ENCODE assay signal across 27 cellular contexts in the genomic region with DNA sequence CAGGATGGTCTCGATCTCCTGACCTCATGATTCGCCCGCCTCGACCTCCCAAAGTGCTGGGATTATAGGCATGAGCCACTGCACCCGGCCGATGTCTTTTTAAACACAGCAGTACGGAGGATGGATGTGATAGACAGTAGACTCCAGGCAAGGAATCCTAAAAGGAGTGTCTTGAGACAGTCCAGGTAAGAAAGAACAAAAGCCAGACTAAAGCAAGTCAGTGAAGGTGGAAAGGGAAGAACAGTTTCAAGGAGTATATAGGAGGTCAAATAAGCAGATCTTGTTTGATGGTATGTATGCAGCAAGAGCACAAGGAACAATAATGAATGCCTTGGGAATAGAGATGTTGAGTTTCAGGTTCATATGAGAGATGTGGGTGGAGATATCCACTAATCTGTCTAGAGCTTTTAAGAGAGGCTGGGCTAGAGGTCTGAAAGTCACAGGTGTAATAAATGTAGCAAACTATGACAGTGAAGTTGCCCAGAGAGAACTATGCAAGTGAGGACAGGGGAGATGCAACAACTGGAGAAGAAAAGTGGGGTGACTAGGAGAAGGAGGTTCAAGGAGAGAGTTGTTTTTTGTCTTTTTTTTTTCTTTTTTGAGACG. TPM values are rescaled to one million over a fixed set of nuclear protein-coding genes. Genes with fewer than 3 reads are reported as not detected.
A peak's percentile ranks its signal among the peaks of the same experiment; 100 is the strongest.
DNase-seq lines count a peak whose midpoint lies in the region; ATAC-seq, FAIRE-seq and TF ChIP-seq lines count a peak whose summit lies in the region.
"Had no signal": no experiment of that assay in that cellular context is flagged by ENCODE, and none has a peak within 500 bp of the region (broad histone marks: within the 10 kb centered on the region; RNA-seq: fewer than 3 reads in every experiment).

No MANE protein-coding gene starts in this region.

- DNase-seq in activated CD8-positive, alpha-beta memory T cell treated with anti-CD3 and anti-CD28 coated beads, Interleukin-2, amount 10 ng/mL, durations not matched to agents 7 days and 5 days: no peak
- DNase-seq in activated CD8-positive, alpha-beta memory T cell treated with anti-CD3 and anti-CD28 coated beads for 24 hours: no peak
- DNase-seq in CD4-positive, alpha-beta T cell: no peak
- DNase-seq in WTC11 (ENCODE audit: low spot score) (no peak), SW480 (ENCODE audit: low spot score) (no peak), dedifferentiated amniotic fluid mesenchymal stem cell (ENCODE audit: extremely low spot score) (no peak), GM12892 (ENCODE audit: insufficient read length) (no peak)
- DNase-seq in naive thymus-derived CD4-positive, alpha-beta T cell: no peak
- DNase-seq: activated CD4-positive, alpha-beta T cell treated with anti-CD3 and anti-CD28 coated beads, Interleukin-2, amount 50 U/mL, for 1 hour; activated CD8-positive, alpha-beta memory T cell treated with anti-CD3 and anti-CD28 coated beads, Interleukin-2, amount 50 U/mL, for 4 hours; activated naive CD4-positive, alpha-beta T cell; BE2C; COR-L47; cortex of kidney; DND-41; H7; hippocampal formation; mesenchymal stem cell; NCI-H1048; NCI-H1694 treated with DMSO at 0.1 percent for 48 hours; SK-N-SH; stimulated activated CD8-positive, alpha-beta memory T cell treated with anti-CD3 and anti-CD28 coated beads, Interleukin-4, amount 100 ng/mL, for 48 hours; T1000; trophoblast cell; WERI-Rb-1 had no signal

- TF ChIP-seq POLR2A in GM12892 (IDR thresholded peaks at IDR 0.05; ENCODE audit: low read depth, low read length): no peak

- no peak for TF ChIP-seq CTCF in CD4-positive, alpha-beta T cell (IDR thresholded peaks at IDR 0.05)
- no peak for TF ChIP-seq CTCF in WTC11 (IDR thresholded peaks at IDR 0.05)

- H3K27ac ChIP-seq in CD4-positive, alpha-beta T cell (ENCODE audit: low read depth, low read length): no peak overlapping the region
- no peak overlapping the region for H3K27ac ChIP-seq in naive thymus-derived CD4-positive, alpha-beta T cell (ENCODE audit: low read depth, low read length)
- H3K27ac ChIP-seq: ovary, WERI-Rb-1 had no signal

- peaks cover 0 to 54% (median 4%) of the 10 kb centered on the region in 3 experiments for H3K36me3 ChIP-seq in naive thymus-derived CD4-positive, alpha-beta T cell (ENCODE audit: control insufficient read depth in 2 of 3, insufficient read depth in 3 of 3, low read length in 3 of 3)
- H3K36me3 ChIP-seq: ovary had no signal

- H3K4me3 Mint-ChIP-seq in activated CD8-positive, alpha-beta memory T cell treated with anti-CD3 and anti-CD28 coated beads, Interleukin-2, amount 10 ng/mL, durations not matched to agents 7 days and 5 days: no peak overlapping the region
- peak overlapping the region; percentile 71 for H3K4me3 Mint-ChIP-seq in CD4-positive, alpha-beta T cell
- no peak overlapping the region for H3K4me3 Mint-ChIP-seq in WTC11
- H3K4me3 Mint-ChIP-seq in naive thymus-derived CD4-positive, alpha-beta T cell: peak overlapping the region in 6 of 10 donors; percentile 5 to 49 (median 33)

- intact Hi-C loops in CD4-positive, alpha-beta T cell (cut with DNase I, micrococcal nuclease): no loop called here
- intact Hi-C loops in naive thymus-derived CD4-positive, alpha-beta T cell (cut with micrococcal nuclease): no loop called here

- POLR2A ChIA-PET in CD4-positive, alpha-beta T cell (lab: Charles Lee): no interaction called here
- POLR2A ChIA-PET in WTC11 (lab: Charles Lee): interaction anchor here (0.6 kb wide), 1 partner anchor 269 kb away, joined by 3 read pairs; no protein-coding TSS in a partner anchor
- POLR2A ChIA-PET in naive thymus-derived CD4-positive, alpha-beta T cell (lab: Charles Lee): no interaction called here

- H3K27ac Mint-ChIP-seq in activated CD8-positive, alpha-beta memory T cell treated with anti-CD3 and anti-CD28 coated beads, Interleukin-2, amount 10 ng/mL, durations not matched to agents 7 days and 5 days: peak overlapping the region; percentile 37
- H3K27ac Mint-ChIP-seq in CD4-positive, alpha-beta T cell: peak overlapping the region; percentile 18
- peak overlapping the region; percentile 47; the same call in 1 of the 2 replicates for H3K27ac Mint-ChIP-seq in WTC11
- H3K27ac Mint-ChIP-seq in naive thymus-derived CD4-positive, alpha-beta T cell: peak overlapping the region in 8 of 9 donors; percentile 1 to 87 (median 50)

- H3K36me3 Mint-ChIP-seq in activated CD8-positive, alpha-beta memory T cell treated with anti-CD3 and anti-CD28 coated beads, Interleukin-2, amount 10 ng/mL, durations not matched to agents 7 days and 5 days: peaks cover 34% of the 10 kb centered on the region
- peaks cover 71% of the 10 kb centered on the region for H3K36me3 Mint-ChIP-seq in CD4-positive, alpha-beta T cell (ENCODE audit: low read depth)
- H3K36me3 Mint-ChIP-seq in WTC11: peaks cover 32% of the 10 kb centered on the region
- H3K36me3 Mint-ChIP-seq in naive thymus-derived CD4-positive, alpha-beta T cell: peaks cover 8 to 24% (median 15%) of the 10 kb centered on the region in 5 donors

- H3K4me3 ChIP-seq in naive thymus-derived CD4-positive, alpha-beta T cell (ENCODE audit: low read length): no peak overlapping the region
- H3K4me3 ChIP-seq: ovary had no signal

- no peak for FAIRE-seq in GM12892 (lab: Jason Lieb, UNC)
- FAIRE-seq: frontal cortex had no signal

- CTCF ChIA-PET in activated CD8-positive, alpha-beta memory T cell treated with anti-CD3 and anti-CD28 coated beads, Interleukin-2, amount 10 ng/mL, durations not matched to agents 7 days and 5 days (lab: Charles Lee): no interaction called here
- CTCF ChIA-PET in CD4-positive, alpha-beta T cell (lab: Charles Lee): no interaction called here
- CTCF ChIA-PET in WTC11 (lab: Charles Lee): interaction anchor here (0.8 kb wide), 1 partner anchor 38 kb away, joined by 4 read pairs; no protein-coding TSS in a partner anchor
- CTCF ChIA-PET in naive thymus-derived CD4-positive, alpha-beta T cell (lab: Charles Lee): no interaction called here

- no peaks in the 10 kb centered on the region for H3K9me3 ChIP-seq in CD4-positive, alpha-beta T cell (ENCODE audit: control insufficient read depth, low read length)
- H3K9me3 ChIP-seq in naive thymus-derived CD4-positive, alpha-beta T cell (ENCODE audit: control insufficient read depth in 2 of 3, low read length in 3 of 3): no peaks in the 10 kb centered on the region
- H3K9me3 ChIP-seq: BE2C, ovary, SK-N-SH had no signal

- no peaks in the 10 kb centered on the region for H3K27me3 Mint-ChIP-seq in activated CD8-positive, alpha-beta memory T cell treated with anti-CD3 and anti-CD28 coated beads, Interleukin-2, amount 10 ng/mL, durations not matched to agents 7 days and 5 days
- no peaks in the 10 kb centered on the region for H3K27me3 Mint-ChIP-seq in CD4-positive, alpha-beta T cell
- no peaks in the 10 kb centered on the region; the same call in 1 of the 2 replicates for H3K27me3 Mint-ChIP-seq in WTC11 (ENCODE audit: low read depth)
- H3K27me3 Mint-ChIP-seq in naive thymus-derived CD4-positive, alpha-beta T cell: peaks cover 0 to 4% (median 0%) of the 10 kb centered on the region in 5 donors

- peaks cover 4 to 12% of the 10 kb centered on the region in 2 donors for H3K4me1 ChIP-seq in naive thymus-derived CD4-positive, alpha-beta T cell (ENCODE audit: control insufficient read depth in 2 of 2, insufficient read depth in 2 of 2, low read length in 2 of 2)
- H3K4me1 ChIP-seq: BE2C had no signal

- no peaks in the 10 kb centered on the region for H3K9me3 Mint-ChIP-seq in activated CD8-positive, alpha-beta memory T cell treated with anti-CD3 and anti-CD28 coated beads, Interleukin-2, amount 10 ng/mL, durations not matched to agents 7 days and 5 days (ENCODE audit: low read depth)
- H3K9me3 Mint-ChIP-seq in CD4-positive, alpha-beta T cell: no peaks in the 10 kb centered on the region
- H3K9me3 Mint-ChIP-seq in WTC11: no peaks in the 10 kb centered on the region
- peaks cover 0 to 5% (median 0%) of the 10 kb centered on the region in 11 donors for H3K9me3 Mint-ChIP-seq in naive thymus-derived CD4-positive, alpha-beta T cell

- no peak for ATAC-seq in activated CD8-positive, alpha-beta memory T cell treated with anti-CD3 and anti-CD28 coated beads, Interleukin-2, amount 10 ng/mL, durations not matched to agents 7 days and 5 days
- ATAC-seq in CD4-positive, alpha-beta T cell (ENCODE audit: poor library complexity): no peak
- ATAC-seq in WTC11: no peak
- ATAC-seq in naive thymus-derived CD4-positive, alpha-beta T cell: no peak

- peaks cover 33% of the 10 kb centered on the region for H3K4me1 Mint-ChIP-seq in activated CD8-positive, alpha-beta memory T cell treated with anti-CD3 and anti-CD28 coated beads, Interleukin-2, amount 10 ng/mL, durations not matched to agents 7 days and 5 days
- peaks cover 41% of the 10 kb centered on the region for H3K4me1 Mint-ChIP-seq in CD4-positive, alpha-beta T cell (ENCODE audit: low read depth)
- peaks cover 4% of the 10 kb centered on the region; the same call in 1 of the 2 replicates for H3K4me1 Mint-ChIP-seq in WTC11
- H3K4me1 Mint-ChIP-seq in naive thymus-derived CD4-positive, alpha-beta T cell: peaks cover 20 to 56% (median 37%) of the 10 kb centered on the region in 7 donors

- no peaks in the 10 kb centered on the region for H3K27me3 ChIP-seq in CD4-positive, alpha-beta T cell (ENCODE audit: control insufficient read depth, insufficient read depth, low read length)
- H3K27me3 ChIP-seq in naive thymus-derived CD4-positive, alpha-beta T cell (ENCODE audit: control insufficient read depth in 2 of 2, insufficient read depth in 2 of 2, low read length in 2 of 2): no peaks in the 10 kb centered on the region
- H3K27me3 ChIP-seq: BE2C, ovary had no signal

TF ChIP-seq in WTC11, 78 proteins besides CTCF, POLR2A, EP300 and RAD21 (continues in another document):
- TF ChIP-seq TEAD1 (CRISPR knock-in tag; IDR thresholded peaks at IDR 0.05) (no peak), FOXP1 (CRISPR knock-in tag; IDR thresholded peaks at IDR 0.05; ENCODE audit: borderline replicate concordance) (no peak)

RNA-seq across cellular contexts. Expression of gene TUBD1, which starts 4.5 kb away (rescaled TPM):
- 10 to 100 TPM; 14.3 to 15.5 TPM for total RNA-seq in activated CD8-positive, alpha-beta memory T cell treated with anti-CD3 and anti-CD28 coated beads, Interleukin-2, amount 10 ng/mL, durations not matched to agents 7 days and 5 days
- 1 to 10 TPM; 7.3 to 9.4 TPM for total RNA-seq in CD4-positive, alpha-beta T cell
- total RNA-seq in WTC11 (2021): 12.0 to 21.4 TPM (median 16.6 TPM) in 3 replicates
- 10 to 100 TPM in 4 of 5 experiments, 1 to 10 TPM in 1; 8.2 to 42.1 (median 14.3) TPM for total RNA-seq in naive thymus-derived CD4-positive, alpha-beta T cell
- 10 to 100 TPM; 25.5 to 31.9 TPM for polyA plus RNA-seq in naive thymus-derived CD4-positive, alpha-beta T cell
- polyA plus RNA-seq in GM12892 (2012; ENCODE audit: missing spikeins): 6.4 TPM

RNA-seq across cellular contexts. Expression of gene RPS6KB1, which starts 4.7 kb away (rescaled TPM):
- 10 to 100 TPM; 52.3 to 58.6 TPM for total RNA-seq in activated CD8-positive, alpha-beta memory T cell treated with anti-CD3 and anti-CD28 coated beads, Interleukin-2, amount 10 ng/mL, durations not matched to agents 7 days and 5 days
- total RNA-seq in CD4-positive, alpha-beta T cell: 100 to 1,000 TPM; 129 to 135 TPM
- 21.6 to 27.1 TPM (median 22.5 TPM) in 3 replicates for total RNA-seq in WTC11 (2021)
- 100 to 1,000 TPM in 1 of 5 experiments, 10 to 100 TPM in 4; 62.0 to 107 (median 71.5) TPM for total RNA-seq in naive thymus-derived CD4-positive, alpha-beta T cell
- polyA plus RNA-seq in naive thymus-derived CD4-positive, alpha-beta T cell: 10 to 100 TPM; 27.3 to 34.3 TPM
- 16.1 TPM for polyA plus RNA-seq in GM12892 (2012; ENCODE audit: missing spikeins)

Comparison
In these comparisons a context has a peak if more than half of its experiments do, and no peak if none do; other contexts are left out.
1. H3K4me3 Mint-ChIP-seq: peak in CD4-positive, alpha-beta T cell (single experiment) and naive thymus-derived CD4-positive, alpha-beta T cell (6 of 10); none in activated CD8-positive, alpha-beta memory T cell treated with anti-CD3 and anti-CD28 coated beads, Interleukin-2, amount 10 ng/mL, durations not matched to agents 7 days and 5 days (single experiment) and WTC11 (single experiment).
2. Peak in every context shown above with its lines, with median percentiles within 50 percentile points of each other: H3K27ac Mint-ChIP-seq.